In the genomic region with DNA sequence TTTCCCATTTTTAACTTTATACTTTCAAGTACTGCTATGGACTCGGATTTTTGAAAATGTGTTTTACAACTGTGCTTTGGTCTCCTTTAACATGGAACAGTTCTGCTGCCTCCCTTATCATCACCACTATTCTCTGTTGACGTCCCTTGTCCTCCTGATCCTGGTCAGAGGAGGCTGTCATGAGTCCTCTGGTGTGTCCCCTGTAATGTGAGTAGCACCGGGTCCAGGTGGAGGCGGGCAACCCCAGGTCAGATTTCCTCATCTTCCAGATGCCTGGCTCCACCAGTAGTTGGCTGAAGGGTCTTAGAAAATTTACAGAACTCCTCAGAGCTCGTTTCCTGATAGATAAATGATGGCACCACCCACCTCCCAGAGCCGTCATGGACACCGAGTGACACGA, we compare ENCODE assay signal across 25 cellular contexts.
A peak's percentile ranks its signal among the peaks of the same experiment; 100 is the strongest.
DNase-seq lines count a peak whose midpoint lies in the region; ATAC-seq and TF ChIP-seq lines count a peak whose summit lies in the region.
"Had no signal": no experiment of that assay in that cellular context is flagged by ENCODE, and none has a peak within 500 bp of the region (broad histone marks: within the 10 kb centered on the region; RNA-seq: fewer than 3 reads in every experiment).

No MANE protein-coding gene starts in this region.

- no peaks in the 10 kb centered on the region for H3K27me3 Mint-ChIP-seq in activated naive CD8-positive, alpha-beta T cell treated with anti-CD3 and anti-CD28 coated beads for 36 hours
- H3K27me3 Mint-ChIP-seq in memory B cell: no peaks in the 10 kb centered on the region
- H3K27me3 Mint-ChIP-seq: natural killer cell treated with Interleukin-12 subunit alpha and Interleukin-12 subunit beta and Interleukin-15 and Interleukin-18, amount 100 ng/mL, for 72 hours had no signal

- no peak overlapping the region for H3K4me3 Mint-ChIP-seq in activated naive CD8-positive, alpha-beta T cell treated with anti-CD3 and anti-CD28 coated beads for 36 hours
- peak overlapping the region; percentile 39 for H3K4me3 Mint-ChIP-seq in memory B cell
- H3K4me3 Mint-ChIP-seq: H9 had no signal

- peaks cover 3% of the 10 kb centered on the region for H3K4me1 Mint-ChIP-seq in activated naive CD8-positive, alpha-beta T cell treated with anti-CD3 and anti-CD28 coated beads for 36 hours
- peaks cover 7% of the 10 kb centered on the region for H3K4me1 Mint-ChIP-seq in memory B cell

- peaks cover 15% of the 10 kb centered on the region for H3K36me3 Mint-ChIP-seq in activated naive CD8-positive, alpha-beta T cell treated with anti-CD3 and anti-CD28 coated beads for 36 hours
- peaks cover 20% of the 10 kb centered on the region for H3K36me3 Mint-ChIP-seq in memory B cell
- H3K36me3 Mint-ChIP-seq: activated naive CD4-positive, alpha-beta T cell treated with anti-CD3 and anti-CD28 coated beads, Interleukin-2, amount 50 U/mL, for 72 hours; natural killer cell treated with Interleukin-12 subunit alpha and Interleukin-12 subunit beta and Interleukin-15 and Interleukin-18, amount 100 ng/mL, for 72 hours had no signal

- peaks cover 24% of the 10 kb centered on the region for H3K36me3 ChIP-seq in right atrium auricular region
- H3K36me3 ChIP-seq: upper lobe of right lung had no signal

- intact Hi-C loops in Right ventricle myocardium superior (cut with DNase I): no loop called here

- no peak for DNase-seq in right atrium auricular region (ENCODE audit: low spot score)
- DNase-seq in Right ventricle myocardium superior: no peak
- no peak for DNase-seq in activated naive CD8-positive, alpha-beta T cell treated with anti-CD3 and anti-CD28 coated beads for 36 hours
- no peak for DNase-seq in memory B cell (ENCODE audit: low spot score in 2 of 2)
- DNase-seq in hepatic stellate cell (ENCODE audit: low spot score): no peak
- no peak for DNase-seq in SKM-1 treated with dmso at 0.1 percent for 144 hours (lab: John Stamatoyannopoulos, UW; ENCODE audit: unreplicated experiment)
- no peak for DNase-seq in ecto neural progenitor cell (ENCODE audit: low spot score)
- DNase-seq: activated CD4-positive, alpha-beta T cell treated with anti-CD3 and anti-CD28 coated beads for 48 hours; C1 segment of cervical spinal cord; cerebellar nuclear complex; dorsolateral prefrontal cortex; H9; heart right ventricle; midbrain; NCI-H1436 treated with DMSO at 0.1 percent for 48 hours; NCI-H524; NK-92 treated with Interleukin-12 subunit alpha and Interleukin-12 subunit beta, amount 100 ng/mL, for 24 hours; PC-9; SHP77 treated with DMSO at 0.1 percent for 48 hours; upper lobe of right lung had no signal

- H3K4me3 ChIP-seq in right atrium auricular region: no peak overlapping the region
- H3K4me3 ChIP-seq: heart right ventricle, pancreas, PC-9, upper lobe of right lung had no signal

- H3K4me1 ChIP-seq in right atrium auricular region: peaks cover 0 to 44% of the 10 kb centered on the region in 2 donors
- H3K4me1 ChIP-seq: pancreas had no signal

- H3K9me3 ChIP-seq in right atrium auricular region: no peaks in the 10 kb centered on the region
- H3K9me3 ChIP-seq: heart right ventricle, pancreas, upper lobe of right lung had no signal

- H3K9me3 Mint-ChIP-seq in activated naive CD8-positive, alpha-beta T cell treated with anti-CD3 and anti-CD28 coated beads for 36 hours: no peaks in the 10 kb centered on the region
- no peaks in the 10 kb centered on the region for H3K9me3 Mint-ChIP-seq in memory B cell
- H3K9me3 Mint-ChIP-seq: activated naive CD4-positive, alpha-beta T cell treated with anti-CD3 and anti-CD28 coated beads, Interleukin-2, amount 50 U/mL, for 72 hours; H9; natural killer cell treated with Interleukin-12 subunit alpha and Interleukin-12 subunit beta and Interleukin-15 and Interleukin-18, amount 100 ng/mL, for 72 hours had no signal

- ATAC-seq in Right ventricle myocardium superior (ENCODE audit: poor library complexity): no peak
- ATAC-seq in memory B cell (ENCODE audit: low read depth): no peak
- ATAC-seq: pancreas, sciatic nerve had no signal

- no peak for TF ChIP-seq CTCF in right atrium auricular region (IDR thresholded peaks at IDR 0.05)

- H3K27ac Mint-ChIP-seq in activated naive CD8-positive, alpha-beta T cell treated with anti-CD3 and anti-CD28 coated beads for 36 hours: peak overlapping the region; percentile 36
- peak overlapping the region; percentile 39 for H3K27ac Mint-ChIP-seq in memory B cell
- H3K27ac Mint-ChIP-seq: H9; natural killer cell treated with Interleukin-12 subunit alpha and Interleukin-12 subunit beta and Interleukin-15 and Interleukin-18, amount 100 ng/mL, for 72 hours had no signal

- H3K27me3 ChIP-seq in right atrium auricular region: no peaks in the 10 kb centered on the region
- H3K27me3 ChIP-seq: dorsolateral prefrontal cortex, heart right ventricle, pancreas, upper lobe of right lung had no signal

- peak overlapping the region; percentile 57 to 83 for H3K27ac ChIP-seq in right atrium auricular region
- H3K27ac ChIP-seq: KMS-11, pancreas, PC-9, upper lobe of right lung had no signal
